ENCODE assay signal across 8 cellular contexts in the genomic region with DNA sequence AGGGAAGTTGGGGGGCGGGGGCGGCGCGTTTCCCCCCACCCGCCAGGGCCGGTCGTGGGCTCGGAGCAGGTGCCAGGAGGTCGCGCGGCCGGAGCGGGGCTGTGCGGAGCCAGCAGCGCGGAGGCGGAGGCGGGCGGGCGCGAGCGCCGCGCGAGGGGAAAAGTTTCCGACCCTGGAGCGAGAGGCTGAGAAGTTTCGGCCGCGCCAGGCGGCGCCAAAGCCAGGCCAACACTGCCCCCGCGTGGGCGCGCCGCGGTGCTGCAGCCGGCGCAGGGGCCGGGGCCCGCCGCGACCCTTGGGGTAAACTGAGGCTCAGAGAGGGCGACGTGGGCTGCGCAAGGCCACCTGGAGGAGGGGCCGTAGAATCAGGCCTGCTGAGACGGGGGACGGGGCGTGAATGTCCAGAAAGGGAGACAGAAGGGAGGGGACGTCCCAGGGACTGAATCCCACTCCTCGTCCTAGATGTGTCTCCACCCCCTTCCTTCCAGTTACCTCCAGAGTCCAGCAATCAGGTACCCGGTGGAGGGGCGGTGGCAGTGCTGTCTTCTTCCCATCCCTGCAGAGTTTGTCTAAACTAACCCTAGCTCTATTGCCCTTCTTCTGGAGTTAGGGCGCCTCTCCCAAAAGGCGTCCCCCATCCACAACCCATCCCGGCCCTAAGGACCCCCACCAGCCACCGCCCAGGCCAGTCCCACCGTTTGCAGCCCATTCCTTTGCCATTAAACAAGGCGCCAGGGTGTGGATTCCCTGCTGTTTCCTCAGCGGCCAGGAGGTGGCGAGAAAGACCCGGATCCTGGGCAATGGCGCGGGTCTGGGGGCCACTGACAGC. TPM values are rescaled to one million over a fixed set of nuclear protein-coding genes. Genes with fewer than 3 reads are reported as not detected.
A peak's percentile ranks its signal among the peaks of the same experiment; 100 is the strongest.
DNase-seq lines count a peak whose midpoint lies in the region; TF ChIP-seq lines count a peak whose summit lies in the region.

No MANE protein-coding gene starts in this region.

- intact Hi-C loops in thyroid gland (cut with DNase I): loop anchor here (5.0 kb wide), 3 partner anchors 288 to 473 kb away; no protein-coding TSS in a partner anchor

- no peaks in the 10 kb centered on the region for H3K36me3 Mint-ChIP-seq in activated naive CD4-positive, alpha-beta T cell treated with anti-CD3 and anti-CD28 coated beads, Interleukin-2, amount 10 ng/mL, durations not matched to agents 7 days and 5 days

- no peaks in the 10 kb centered on the region for H3K36me3 ChIP-seq in HUES64 (ENCODE audit: insufficient read depth, low read length)
- no peaks in the 10 kb centered on the region for H3K36me3 ChIP-seq in SK-N-MC (ENCODE audit: insufficient read depth, low read length)
- no peaks in the 10 kb centered on the region for H3K36me3 ChIP-seq in thyroid gland

- CTCF ChIA-PET in activated naive CD4-positive, alpha-beta T cell treated with anti-CD3 and anti-CD28 coated beads, Interleukin-2, amount 10 ng/mL, durations not matched to agents 7 days and 5 days (lab: Charles Lee): interaction anchor here (0.8 to 4.5 kb wide), 16 partner anchors 13 to 485 kb away, joined by 3 to 63 read pairs (median 4); partner anchors contain the start of genes C9orf50 and NTMT1

- H3K4me3 ChIP-seq in HUES64 (ENCODE audit: low read length) (peak overlapping the region; percentile 56), SK-N-MC (peak overlapping the region; percentile 86), thyroid gland (replicated peaks in 1 of 3) (peak overlapping the region in 2 of 3 donors; percentile 54 to 66)

- no peaks in the 10 kb centered on the region for H3K4me1 ChIP-seq in HUES64 (ENCODE audit: insufficient read depth, low read length)
- peaks cover 14 to 53% of the 10 kb centered on the region in 2 donors for H3K4me1 ChIP-seq in thyroid gland

- H3K9me3 ChIP-seq in HUES64 (ENCODE audit: insufficient read depth, low read depth, low read length): no peaks in the 10 kb centered on the region
- no peaks in the 10 kb centered on the region for H3K9me3 ChIP-seq in SK-N-MC (ENCODE audit: low read depth, low read length)
- H3K9me3 ChIP-seq in thyroid gland: no peaks in the 10 kb centered on the region

- peaks cover 53% of the 10 kb centered on the region for H3K27me3 Mint-ChIP-seq in activated naive CD4-positive, alpha-beta T cell treated with anti-CD3 and anti-CD28 coated beads, Interleukin-2, amount 10 ng/mL, durations not matched to agents 7 days and 5 days

- H3K4me3 Mint-ChIP-seq in activated naive CD4-positive, alpha-beta T cell treated with anti-CD3 and anti-CD28 coated beads, Interleukin-2, amount 10 ng/mL, durations not matched to agents 7 days and 5 days: peak overlapping the region; percentile 64

- H3K27ac Mint-ChIP-seq in activated naive CD4-positive, alpha-beta T cell treated with anti-CD3 and anti-CD28 coated beads, Interleukin-2, amount 10 ng/mL, durations not matched to agents 7 days and 5 days: no peak overlapping the region

- peak; percentile 36 to 99 (median 94) for TF ChIP-seq CTCF in thyroid gland (IDR thresholded peaks at IDR 0.05)

- DNase-seq in NCI-H1436 (lab: John Stamatoyannopoulos, UW) (peak; percentile 52), NCI-H1436 treated with DMSO at 0.1 percent for 48 hours (lab: John Stamatoyannopoulos, UW) (no peak), SK-N-MC (ENCODE audit: low read depth, low spot score) (no peak), germinal center (ENCODE audit: low spot score) (peak; percentile 81), occipital lobe (lab: John Stamatoyannopoulos, UW) (peak; percentile 39), thyroid gland (peak; percentile 74 to 77)
- DNase-seq in activated naive CD4-positive, alpha-beta T cell treated with anti-CD3 and anti-CD28 coated beads, Interleukin-2, amount 10 ng/mL, durations not matched to agents 7 days and 5 days: peak; percentile 80

- peak in 1 of 2 donors; percentile 10 for TF ChIP-seq POLR2A in thyroid gland (IDR thresholded peaks at IDR 0.05)

- H3K9me3 Mint-ChIP-seq in activated naive CD4-positive, alpha-beta T cell treated with anti-CD3 and anti-CD28 coated beads, Interleukin-2, amount 10 ng/mL, durations not matched to agents 7 days and 5 days: no peaks in the 10 kb centered on the region

- under 1% methylated on average over 66 of the region's 66 CpGs for WGBS in HUES64
- WGBS in thyroid gland, 2 donors: 1% methylated on average over 13 to 31 of the region's 66 CpGs

- peak overlapping the region; percentile 46 for H3K9ac ChIP-seq in HUES64 (ENCODE audit: low read depth, low read length)
- H3K9ac ChIP-seq in SK-N-MC (ENCODE audit: insufficient read length): peak overlapping the region; percentile 62

- H3K27me3 ChIP-seq in HUES64 (ENCODE audit: insufficient read depth, low read length) (no peaks in the 10 kb centered on the region; the same call in 1 of the 2 replicates), thyroid gland (no peaks in the 10 kb centered on the region)

- peaks cover 47% of the 10 kb centered on the region for H3K4me1 Mint-ChIP-seq in activated naive CD4-positive, alpha-beta T cell treated with anti-CD3 and anti-CD28 coated beads, Interleukin-2, amount 10 ng/mL, durations not matched to agents 7 days and 5 days

- peak overlapping the region; percentile 56 for H3K27ac ChIP-seq in HUES64 (ENCODE audit: low read depth, low read length)
- no peak overlapping the region for H3K27ac ChIP-seq in SK-N-MC
- peak overlapping the region; percentile 78 to 86 (median 78) for H3K27ac ChIP-seq in thyroid gland

RNA-seq across cellular contexts. Expression of gene C9orf50, which starts 10.2 kb away (rescaled TPM):
- polyA plus RNA-seq in HUES64 (2013, experiment 1 of 2): not detected
- polyA plus RNA-seq in HUES64 (2013, experiment 2 of 2): not detected
- total RNA-seq in occipital lobe (not detected), thyroid gland (not detected)

RNA-seq across cellular contexts. Expression of gene NTMT1, which starts 15.3 kb away (rescaled TPM):
- 45.2 TPM for polyA plus RNA-seq in HUES64 (2013, experiment 1 of 2)
- 33.6 TPM for polyA plus RNA-seq in HUES64 (2013, experiment 2 of 2)
- total RNA-seq in occipital lobe (11.2 TPM), thyroid gland (10 to 100 TPM; 19.6 to 28.4 (median 22.6) TPM)

RNA-seq across cellular contexts. Expression of gene ASB6, which starts 31.3 kb away (rescaled TPM):
- polyA plus RNA-seq in HUES64 (2013, experiment 1 of 2): 13.2 TPM
- 12.9 TPM for polyA plus RNA-seq in HUES64 (2013, experiment 2 of 2)
- total RNA-seq in occipital lobe (10.1 TPM), thyroid gland (10 to 100 TPM; 21.7 to 29.2 (median 24.0) TPM)

RNA-seq across cellular contexts. Expression of gene PRRX2, which starts 54.8 kb away (rescaled TPM):
- polyA plus RNA-seq in HUES64 (2013, experiment 1 of 2): 5.0 TPM
- polyA plus RNA-seq in HUES64 (2013, experiment 2 of 2): 6.7 TPM
- total RNA-seq in occipital lobe (0.16 TPM), thyroid gland (10 to 100 TPM in 2 of 4 donors, 1 to 10 TPM in 2; 2.9 to 10.6 (median 8.1) TPM)

Comparison
In these comparisons a context has a peak if more than half of its experiments do, and no peak if none do; other contexts are left out.
1. DNase-seq: peak in NCI-H1436 (single experiment), activated naive CD4-positive, alpha-beta T cell treated with anti-CD3 and anti-CD28 coated beads, Interleukin-2, amount 10 ng/mL, durations not matched to agents 7 days and 5 days (single experiment), germinal center (single experiment), occipital lobe (single experiment) and thyroid gland (2 of 2); none in NCI-H1436 treated with DMSO at 0.1 percent for 48 hours (single experiment) and SK-N-MC (single experiment).
2. Peak in every context shown above with its lines, with median percentiles within 50 percentile points of each other: H3K4me3 ChIP-seq.